ENCODE assay signal across 10 cellular contexts in genomic region chr22:29043906-29044575, GRCh38. TPM values are rescaled to one million over a fixed set of nuclear protein-coding genes. Genes with fewer than 3 reads are reported as not detected.
DNase-seq lines count a peak whose midpoint lies in the region; TF ChIP-seq lines count a peak whose summit lies in the region.
"Had no signal": no experiment of that assay in that cellular context is flagged by ENCODE, and none has a peak within 500 bp of the region (broad histone marks: within the 10 kb centered on the region; RNA-seq: fewer than 3 reads in every experiment).

No MANE protein-coding gene starts in this region.

- TF ChIP-seq EP300 in transverse colon (IDR thresholded peaks at IDR 0.05; ENCODE audit: low read depth) (no peak), ovary (IDR thresholded peaks at IDR 0.05) (no peak)

- no peak overlapping the region for H3K9ac ChIP-seq in liver (ENCODE audit: low read depth in 1 of 2, low read length in 2 of 2)

- intact Hi-C loops in transverse colon (cut with DNase I; ENCODE audit: low total_unique reads): no loop called here
- intact Hi-C loops in cardiac septum (cut with DNase I): loop anchor here (10.0 kb wide), 2 partner anchors 201 to 439 kb away; no protein-coding TSS in a partner anchor
- intact Hi-C loops in ovary (cut with DNase I): loop anchor here in 1 of 4 donors (10.0 kb wide), 2 partner anchors 189 to 191 kb away; no protein-coding TSS in a partner anchor

- no peaks in the 10 kb centered on the region for H3K27me3 ChIP-seq in liver (ENCODE audit: control insufficient read depth in 4 of 4, insufficient read depth in 4 of 4, low read length in 3 of 4)
- no peaks in the 10 kb centered on the region for H3K27me3 ChIP-seq in transverse colon
- H3K27me3 ChIP-seq in ovary: no peaks in the 10 kb centered on the region

- H3K4me1 ChIP-seq in liver (ENCODE audit: control insufficient read depth in 4 of 4, insufficient read depth in 4 of 4, low read length in 3 of 4) (peaks cover 0 to 20% (median 15%) of the 10 kb centered on the region in 4 donors), transverse colon (peaks cover 4 to 12% (median 8%) of the 10 kb centered on the region in 4 donors), ovary (ENCODE audit: insufficient read depth) (peaks cover 9% of the 10 kb centered on the region)

- no peaks in the 10 kb centered on the region for H3K9me3 Mint-ChIP-seq in T-helper 2 cell treated with Interferon-gamma antibody and Interleukin-4, amounts not matched to agents 5 μg/mL and 100 μg/mL, for 36 hours

- no peaks in the 10 kb centered on the region for H3K4me1 Mint-ChIP-seq in T-helper 2 cell treated with Interferon-gamma antibody and Interleukin-4, amounts not matched to agents 5 μg/mL and 100 μg/mL, for 36 hours (ENCODE audit: low read depth)

- no peak for TF ChIP-seq RAD21 in liver (IDR thresholded peaks at IDR 0.05)

- DNase-seq in LHCN-M2 (ENCODE audit: low read depth) (peak; percentile 61), caudate nucleus (lab: John Stamatoyannopoulos, UW) (no peak), transverse colon (no peak), cardiac septum (ENCODE audit: low spot score) (no peak), ovary (no peak), MV-4-11 (lab: John Stamatoyannopoulos, UW) (no peak)
- no peak for DNase-seq in T-helper 2 cell treated with Interferon-gamma antibody and Interleukin-4, amounts not matched to agents 5 μg/mL and 100 μg/mL, for 36 hours (ENCODE audit: low spot score)

- in situ Hi-C loops in transverse colon (cut with MboI; ENCODE audit: low pct_ligation_motif_present in 1 of 4, low pct_unique_long_range_greater_than_20kb in 1 of 4, low sequenced_read_pairs in 3 of 4): loop anchor here (10.0 to 25.0 kb wide), 4 partner anchors 189 to 982 kb away; no protein-coding TSS in a partner anchor

- H3K27me3 Mint-ChIP-seq in T-helper 2 cell treated with Interferon-gamma antibody and Interleukin-4, amounts not matched to agents 5 μg/mL and 100 μg/mL, for 36 hours (ENCODE audit: low read depth): peaks cover 3% of the 10 kb centered on the region

- H3K4me3 Mint-ChIP-seq in T-helper 2 cell treated with Interferon-gamma antibody and Interleukin-4, amounts not matched to agents 5 μg/mL and 100 μg/mL, for 36 hours: no peak overlapping the region

- no peak overlapping the region for H3K27ac Mint-ChIP-seq in T-helper 2 cell treated with Interferon-gamma antibody and Interleukin-4, amounts not matched to agents 5 μg/mL and 100 μg/mL, for 36 hours

- H3K36me3 ChIP-seq in liver (ENCODE audit: control insufficient read depth in 4 of 4, insufficient read depth in 3 of 4, low read depth in 1 of 4, low read length in 3 of 4): peaks cover 0 to 27% (median 11%) of the 10 kb centered on the region in 4 donors
- no peaks in the 10 kb centered on the region for H3K36me3 ChIP-seq in transverse colon
- H3K36me3 ChIP-seq in ovary: no peaks in the 10 kb centered on the region

- H3K36me3 Mint-ChIP-seq in T-helper 2 cell treated with Interferon-gamma antibody and Interleukin-4, amounts not matched to agents 5 μg/mL and 100 μg/mL, for 36 hours (ENCODE audit: low read depth): no peaks in the 10 kb centered on the region

- TF ChIP-seq CTCF in liver (IDR thresholded peaks at IDR 0.05; ENCODE audit: low read depth, low read length, missing input control) (no peak), transverse colon (IDR thresholded peaks at IDR 0.05) (no peak), ovary (IDR thresholded peaks at IDR 0.05) (no peak)

- H3K4me3 ChIP-seq in liver (ENCODE audit: low read depth in 1 of 3, low read length in 3 of 3) (no peak overlapping the region), transverse colon (no peak overlapping the region), ovary (no peak overlapping the region)

- TF ChIP-seq POLR2A in transverse colon (IDR thresholded peaks at IDR 0.05): no peak
- no peak for TF ChIP-seq POLR2A in ovary (IDR thresholded peaks at IDR 0.05)

- H3K9me3 ChIP-seq in liver (ENCODE audit: control insufficient read depth in 4 of 4, low read length in 3 of 4) (no peaks in the 10 kb centered on the region), transverse colon (no peaks in the 10 kb centered on the region), ovary (no peaks in the 10 kb centered on the region)

- H3K27ac ChIP-seq in caudate nucleus (ENCODE audit: low read depth, low read length) (peak overlapping the region; percentile 42), liver (ENCODE audit: low read depth in 1 of 2, low read length in 2 of 2) (peak overlapping the region; percentile 63 to 80), transverse colon (peak overlapping the region; percentile 52 to 67 (median 62)), ovary (peak overlapping the region in 1 of 2 donors; percentile 41)

- WGBS in liver: 94% methylated on average over 7 of the region's 7 CpGs
- 82 to 97% methylated on average over 3 to 7 of the region's 7 CpGs for WGBS in transverse colon (ENCODE audit: low coverage in 1 of 2), 2 donors
- 45 to 58% (median 46%) methylated on average over 7 of the region's 7 CpGs for WGBS in ovary, 3 donors

TF ChIP-seq in liver, 16 proteins besides CTCF, POLR2A, EP300 and RAD21:
- TF ChIP-seq JUND (IDR thresholded peaks at IDR 0.05) (peak in 1 of 2 donors; percentile 42), GABPA (IDR thresholded peaks at IDR 0.05 in 1 of 2, conservative IDR thresholded peaks at IDR 0.05 in 1 of 2) (no peak)
TF ChIP-seq in liver: peak in this region for 1.

RNA-seq across cellular contexts. Expression of gene C22orf31, which starts 17.6 kb away (rescaled TPM):
- total RNA-seq in LHCN-M2 (2014; rRNA removed) (not detected in 2 replicates), liver (under 1 TPM in 1 of 2 donors, not detected in 1; 0.14 TPM), transverse colon (not detected), cardiac septum (not detected), ovary (under 1 TPM in 5 of 7 donors, not detected in 2; 0.32 to 0.92 (median 0.35) TPM)
- polyA plus RNA-seq in LHCN-M2 (2012): not detected
- polyA plus RNA-seq in liver (not detected), ovary (under 1 TPM; 0.20 to 0.73 TPM)
- total RNA-seq: cerebellum, occipital lobe had no signal

RNA-seq across cellular contexts. Expression of gene KREMEN1, which starts 28.8 kb away (rescaled TPM):
- total RNA-seq in LHCN-M2 (2014; rRNA removed): 4.3 and 5.8 TPM in 2 replicates
- polyA plus RNA-seq in LHCN-M2 (2012): 5.8 TPM
- 10 to 100 TPM in 1 of 2 donors, 1 to 10 TPM in 1; 5.4 to 22.6 TPM for total RNA-seq in liver
- polyA plus RNA-seq in liver: 1 to 10 TPM; 1.2 to 2.2 TPM
- total RNA-seq in transverse colon: 10 to 100 TPM in 3 of 4 donors, 1 to 10 TPM in 1; 5.2 to 39.2 (median 20.1) TPM
- total RNA-seq in cardiac septum: 52.1 TPM
- total RNA-seq in ovary: 10 to 100 TPM; 20.5 to 49.5 (median 40.1) TPM
- 10 to 100 TPM; 15.4 to 32.6 TPM for polyA plus RNA-seq in ovary
